Comparison of ENCODE assay signal across 1 cellular context in the genomic region with DNA sequence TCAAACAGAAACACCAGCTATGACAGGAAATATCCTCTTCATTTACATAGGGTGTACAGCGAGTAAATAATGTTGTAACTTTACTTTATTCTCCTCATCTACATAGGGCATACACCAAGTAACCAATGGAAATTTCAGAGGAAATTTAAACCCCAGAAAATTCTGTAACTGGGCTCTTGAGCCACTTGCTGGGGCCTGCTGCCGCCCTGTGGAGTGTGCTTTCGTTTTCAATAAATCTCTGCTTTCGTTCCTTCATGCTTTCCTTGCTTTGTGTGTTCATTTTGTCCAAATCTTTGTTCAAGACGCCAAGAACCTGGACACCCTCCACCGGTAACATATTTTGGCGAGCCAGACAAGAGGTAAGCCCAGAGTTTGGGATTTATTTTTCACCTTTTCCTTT.
TF ChIP-seq lines count a peak whose summit lies in the region.

No MANE protein-coding gene starts in this region.

TF ChIP-seq in GM23338, 12 proteins besides CTCF, POLR2A, EP300 and RAD21 (continued from another document):
- TF ChIP-seq, protein P1, sequence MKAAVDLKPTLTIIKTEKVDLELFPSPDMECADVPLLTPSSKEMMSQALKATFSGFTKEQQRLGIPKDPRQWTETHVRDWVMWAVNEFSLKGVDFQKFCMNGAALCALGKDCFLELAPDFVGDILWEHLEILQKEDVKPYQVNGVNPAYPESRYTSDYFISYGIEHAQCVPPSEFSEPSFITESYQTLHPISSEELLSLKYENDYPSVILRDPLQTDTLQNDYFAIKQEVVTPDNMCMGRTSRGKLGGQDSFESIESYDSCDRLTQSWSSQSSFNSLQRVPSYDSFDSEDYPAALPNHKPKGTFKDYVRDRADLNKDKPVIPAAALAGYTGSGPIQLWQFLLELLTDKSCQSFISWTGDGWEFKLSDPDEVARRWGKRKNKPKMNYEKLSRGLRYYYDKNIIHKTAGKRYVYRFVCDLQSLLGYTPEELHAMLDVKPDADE (IDR thresholded peaks at IDR 0.05): no peak
- TF ChIP-seq STAT1 (IDR thresholded peaks at IDR 0.05; ENCODE audit: unreplicated experiment) (no peak), EZH2 (IDR thresholded peaks at IDR 0.05; ENCODE audit: low read depth, unreplicated experiment) (no peak), ZNF114 (CRISPR knock-in tag; IDR thresholded peaks at IDR 0.05) (no peak), JUNB (IDR thresholded peaks at IDR 0.05; ENCODE audit: unreplicated experiment) (no peak), CREB1 (CRISPR knock-in tag; IDR thresholded peaks at IDR 0.05; ENCODE audit: low read depth) (no peak), EZH2phosphoT487 (IDR thresholded peaks at IDR 0.05; ENCODE audit: unreplicated experiment) (no peak), POLR2AphosphoS5 (IDR thresholded peaks at IDR 0.05; ENCODE audit: low read depth) (no peak)
- TF ChIP-seq, protein P2, sequence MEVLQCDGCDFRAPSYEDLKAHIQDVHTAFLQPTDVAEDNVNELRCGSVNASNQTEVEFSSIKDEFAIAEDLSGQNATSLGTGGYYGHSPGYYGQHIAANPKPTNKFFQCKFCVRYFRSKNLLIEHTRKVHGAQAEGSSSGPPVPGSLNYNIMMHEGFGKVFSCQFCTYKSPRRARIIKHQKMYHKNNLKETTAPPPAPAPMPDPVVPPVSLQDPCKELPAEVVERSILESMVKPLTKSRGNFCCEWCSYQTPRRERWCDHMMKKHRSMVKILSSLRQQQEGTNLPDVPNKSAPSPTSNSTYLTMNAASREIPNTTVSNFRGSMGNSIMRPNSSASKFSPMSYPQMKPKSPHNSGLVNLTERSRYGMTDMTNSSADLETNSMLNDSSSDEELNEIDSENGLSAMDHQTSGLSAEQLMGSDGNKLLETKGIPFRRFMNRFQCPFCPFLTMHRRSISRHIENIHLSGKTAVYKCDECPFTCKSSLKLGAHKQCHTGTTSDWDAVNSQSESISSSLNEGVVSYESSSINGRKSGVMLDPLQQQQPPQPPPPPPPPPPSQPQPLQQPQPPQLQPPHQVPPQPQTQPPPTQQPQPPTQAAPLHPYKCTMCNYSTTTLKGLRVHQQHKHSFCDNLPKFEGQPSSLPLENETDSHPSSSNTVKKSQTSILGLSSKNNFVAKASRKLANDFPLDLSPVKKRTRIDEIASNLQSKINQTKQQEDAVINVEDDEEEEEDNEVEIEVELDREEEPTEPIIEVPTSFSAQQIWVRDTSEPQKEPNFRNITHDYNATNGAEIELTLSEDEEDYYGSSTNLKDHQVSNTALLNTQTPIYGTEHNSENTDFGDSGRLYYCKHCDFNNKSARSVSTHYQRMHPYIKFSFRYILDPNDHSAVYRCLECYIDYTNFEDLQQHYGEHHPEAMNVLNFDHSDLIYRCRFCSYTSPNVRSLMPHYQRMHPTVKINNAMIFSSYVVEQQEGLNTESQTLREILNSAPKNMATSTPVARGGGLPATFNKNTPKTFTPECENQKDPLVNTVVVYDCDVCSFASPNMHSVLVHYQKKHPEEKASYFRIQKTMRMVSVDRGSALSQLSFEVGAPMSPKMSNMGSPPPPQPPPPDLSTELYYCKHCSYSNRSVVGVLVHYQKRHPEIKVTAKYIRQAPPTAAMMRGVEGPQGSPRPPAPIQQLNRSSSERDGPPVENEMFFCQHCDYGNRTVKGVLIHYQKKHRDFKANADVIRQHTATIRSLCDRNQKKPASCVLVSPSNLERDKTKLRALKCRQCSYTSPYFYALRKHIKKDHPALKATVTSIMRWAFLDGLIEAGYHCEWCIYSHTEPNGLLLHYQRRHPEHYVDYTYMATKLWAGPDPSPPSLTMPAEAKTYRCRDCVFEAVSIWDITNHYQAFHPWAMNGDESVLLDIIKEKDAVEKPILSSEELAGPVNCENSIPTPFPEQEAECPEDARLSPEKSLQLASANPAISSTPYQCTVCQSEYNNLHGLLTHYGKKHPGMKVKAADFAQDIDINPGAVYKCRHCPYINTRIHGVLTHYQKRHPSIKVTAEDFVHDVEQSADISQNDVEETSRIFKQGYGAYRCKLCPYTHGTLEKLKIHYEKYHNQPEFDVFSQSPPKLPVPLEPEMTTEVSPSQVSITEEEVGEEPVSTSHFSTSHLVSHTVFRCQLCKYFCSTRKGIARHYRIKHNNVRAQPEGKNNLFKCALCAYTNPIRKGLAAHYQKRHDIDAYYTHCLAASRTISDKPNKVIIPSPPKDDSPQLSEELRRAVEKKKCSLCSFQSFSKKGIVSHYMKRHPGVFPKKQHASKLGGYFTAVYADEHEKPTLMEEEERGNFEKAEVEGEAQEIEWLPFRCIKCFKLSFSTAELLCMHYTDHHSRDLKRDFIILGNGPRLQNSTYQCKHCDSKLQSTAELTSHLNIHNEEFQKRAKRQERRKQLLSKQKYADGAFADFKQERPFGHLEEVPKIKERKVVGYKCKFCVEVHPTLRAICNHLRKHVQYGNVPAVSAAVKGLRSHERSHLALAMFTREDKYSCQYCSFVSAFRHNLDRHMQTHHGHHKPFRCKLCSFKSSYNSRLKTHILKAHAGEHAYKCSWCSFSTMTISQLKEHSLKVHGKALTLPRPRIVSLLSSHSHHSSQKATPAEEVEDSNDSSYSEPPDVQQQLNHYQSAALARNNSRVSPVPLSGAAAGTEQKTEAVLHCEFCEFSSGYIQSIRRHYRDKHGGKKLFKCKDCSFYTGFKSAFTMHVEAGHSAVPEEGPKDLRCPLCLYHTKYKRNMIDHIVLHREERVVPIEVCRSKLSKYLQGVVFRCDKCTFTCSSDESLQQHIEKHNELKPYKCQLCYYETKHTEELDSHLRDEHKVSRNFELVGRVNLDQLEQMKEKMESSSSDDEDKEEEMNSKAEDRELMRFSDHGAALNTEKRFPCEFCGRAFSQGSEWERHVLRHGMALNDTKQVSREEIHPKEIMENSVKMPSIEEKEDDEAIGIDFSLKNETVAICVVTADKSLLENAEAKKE (CRISPR knock-in tag; IDR thresholded peaks at IDR 0.05): no peak
- TF ChIP-seq, protein P3, sequence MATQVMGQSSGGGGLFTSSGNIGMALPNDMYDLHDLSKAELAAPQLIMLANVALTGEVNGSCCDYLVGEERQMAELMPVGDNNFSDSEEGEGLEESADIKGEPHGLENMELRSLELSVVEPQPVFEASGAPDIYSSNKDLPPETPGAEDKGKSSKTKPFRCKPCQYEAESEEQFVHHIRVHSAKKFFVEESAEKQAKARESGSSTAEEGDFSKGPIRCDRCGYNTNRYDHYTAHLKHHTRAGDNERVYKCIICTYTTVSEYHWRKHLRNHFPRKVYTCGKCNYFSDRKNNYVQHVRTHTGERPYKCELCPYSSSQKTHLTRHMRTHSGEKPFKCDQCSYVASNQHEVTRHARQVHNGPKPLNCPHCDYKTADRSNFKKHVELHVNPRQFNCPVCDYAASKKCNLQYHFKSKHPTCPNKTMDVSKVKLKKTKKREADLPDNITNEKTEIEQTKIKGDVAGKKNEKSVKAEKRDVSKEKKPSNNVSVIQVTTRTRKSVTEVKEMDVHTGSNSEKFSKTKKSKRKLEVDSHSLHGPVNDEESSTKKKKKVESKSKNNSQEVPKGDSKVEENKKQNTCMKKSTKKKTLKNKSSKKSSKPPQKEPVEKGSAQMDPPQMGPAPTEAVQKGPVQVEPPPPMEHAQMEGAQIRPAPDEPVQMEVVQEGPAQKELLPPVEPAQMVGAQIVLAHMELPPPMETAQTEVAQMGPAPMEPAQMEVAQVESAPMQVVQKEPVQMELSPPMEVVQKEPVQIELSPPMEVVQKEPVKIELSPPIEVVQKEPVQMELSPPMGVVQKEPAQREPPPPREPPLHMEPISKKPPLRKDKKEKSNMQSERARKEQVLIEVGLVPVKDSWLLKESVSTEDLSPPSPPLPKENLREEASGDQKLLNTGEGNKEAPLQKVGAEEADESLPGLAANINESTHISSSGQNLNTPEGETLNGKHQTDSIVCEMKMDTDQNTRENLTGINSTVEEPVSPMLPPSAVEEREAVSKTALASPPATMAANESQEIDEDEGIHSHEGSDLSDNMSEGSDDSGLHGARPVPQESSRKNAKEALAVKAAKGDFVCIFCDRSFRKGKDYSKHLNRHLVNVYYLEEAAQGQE (IDR thresholded peaks at IDR 0.05; ENCODE audit: unreplicated experiment): no peak
